In the genomic region with DNA sequence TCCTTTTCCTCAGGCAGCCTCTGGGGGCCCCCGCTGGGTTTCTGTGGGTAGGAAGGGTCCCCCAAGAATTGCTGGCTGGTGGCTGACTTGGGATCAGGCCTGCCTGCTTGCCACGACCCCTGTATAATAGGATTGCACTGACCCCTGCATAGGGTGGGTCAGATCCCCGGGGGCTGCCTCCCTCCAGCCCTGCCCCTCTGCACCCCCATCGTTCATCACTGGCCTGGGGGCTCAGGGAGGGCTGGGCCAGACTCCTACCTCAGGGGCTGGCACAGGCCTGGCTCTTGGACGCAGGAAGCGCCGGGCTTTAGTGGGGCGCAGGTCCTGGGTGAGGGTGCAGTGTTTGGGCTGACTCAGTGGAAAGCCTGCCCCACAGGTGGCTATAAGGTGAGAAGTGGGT, we compare ENCODE assay signal across 17 cellular contexts. TPM values are rescaled to one million over a fixed set of nuclear protein-coding genes. Genes with fewer than 3 reads are reported as not detected.
DNase-seq lines count a peak whose midpoint lies in the region; ATAC-seq and TF ChIP-seq lines count a peak whose summit lies in the region.
"Had no signal": no experiment of that assay in that cellular context is flagged by ENCODE, and none has a peak within 500 bp of the region (broad histone marks: within the 10 kb centered on the region; RNA-seq: fewer than 3 reads in every experiment).

No MANE protein-coding gene starts in this region.

- H3K4me1 ChIP-seq in heart right ventricle: peaks cover 37 to 74% (median 50%) of the 10 kb centered on the region in 9 donors
- H3K4me1 ChIP-seq in esophagus (ENCODE audit: control insufficient read depth in 2 of 2, insufficient read depth in 2 of 2, low read length in 1 of 2): peaks cover 9 to 38% of the 10 kb centered on the region in 2 donors
- H3K4me1 ChIP-seq in osteoblast (ENCODE audit: insufficient read depth, low read length): peaks cover 31% of the 10 kb centered on the region
- H3K4me1 ChIP-seq in uterus: peaks cover 0 to 8% of the 10 kb centered on the region in 2 donors

- no peaks in the 10 kb centered on the region for H3K27me3 ChIP-seq in heart right ventricle
- no peaks in the 10 kb centered on the region for H3K27me3 ChIP-seq in esophagus (ENCODE audit: control insufficient read depth in 1 of 2, insufficient read depth in 2 of 2, low read length in 2 of 2)
- no peaks in the 10 kb centered on the region for H3K27me3 ChIP-seq in osteoblast (ENCODE audit: insufficient read depth, low read length)
- no peaks in the 10 kb centered on the region for H3K27me3 ChIP-seq in uterus

- H2AFZ ChIP-seq in osteoblast (ENCODE audit: low read length): peak overlapping the region; percentile 93

- TF ChIP-seq POLR2A in uterus (IDR thresholded peaks at IDR 0.05): no peak

- H3K36me3 ChIP-seq in heart right ventricle (peaks cover 0 to 24% (median 5%) of the 10 kb centered on the region in 9 donors), esophagus (ENCODE audit: control insufficient read depth in 2 of 2, insufficient read depth in 2 of 2, low read length in 1 of 2) (peaks cover 0 to 28% of the 10 kb centered on the region in 2 donors), osteoblast (ENCODE audit: insufficient read depth, low read length) (peaks cover 3% of the 10 kb centered on the region), uterus (no peaks in the 10 kb centered on the region)

- ATAC-seq in heart right ventricle (no peak), Right ventricle myocardium superior (ENCODE audit: poor library complexity) (no peak), HG03108 (IDR thresholded peaks at IDR 0.05; ENCODE audit: unreplicated experiment) (no peak)
- no peak for ATAC-seq in activated naive CD8-positive, alpha-beta T cell treated with anti-CD3 and anti-CD28 coated beads, Interleukin-2, amount 50 U/mL, for 24 hours

- peaks cover 28% of the 10 kb centered on the region for H3K79me2 ChIP-seq in osteoblast (ENCODE audit: insufficient read depth, low read length)

- H3K4me3 Mint-ChIP-seq in activated naive CD8-positive, alpha-beta T cell treated with anti-CD3 and anti-CD28 coated beads, Interleukin-2, amount 50 U/mL, for 24 hours: no peak overlapping the region
- H3K4me3 Mint-ChIP-seq: type B pancreatic cell had no signal

- DNase-seq in heart right ventricle: no peak
- DNase-seq in Right ventricle myocardium superior: no peak
- no peak for DNase-seq in osteoblast (ENCODE audit: insufficient read length, low spot score, missing footprints)
- no peak for DNase-seq in uterus
- DNase-seq in activated gamma-delta T cell (lab: John Stamatoyannopoulos, UW): no peak
- no peak for DNase-seq in activated naive CD8-positive, alpha-beta T cell treated with anti-CD3 and anti-CD28 coated beads, Interleukin-2, amount 50 U/mL, for 24 hours
- DNase-seq: activated CD8-positive, alpha-beta memory T cell treated with anti-CD3 and anti-CD28 coated beads for 24 hours; activated naive CD4-positive, alpha-beta T cell treated with Interleukin-2 at 50 U/mL for 16 hours; DMS153; NCI-H2029; NCI-H748 treated with DMSO at 0.1 percent for 48 hours; small intestine had no signal

- 78 to 85% methylated on average over 8 of the region's 8 CpGs for WGBS in heart right ventricle, 2 donors
- 52 to 61% methylated on average over 8 of the region's 8 CpGs for WGBS in esophagus, 2 donors

- H3K4me1 Mint-ChIP-seq in activated naive CD8-positive, alpha-beta T cell treated with anti-CD3 and anti-CD28 coated beads, Interleukin-2, amount 50 U/mL, for 24 hours: peaks cover 29% of the 10 kb centered on the region

- intact Hi-C loops in heart right ventricle (cut with DNase I): no loop called here
- intact Hi-C loops in Right ventricle myocardium superior (cut with DNase I): no loop called here
- intact Hi-C loops in uterus (cut with DNase I; ENCODE audit: low total_unique reads): no loop called here

- H4K20me1 ChIP-seq in osteoblast (ENCODE audit: insufficient read depth, low read length): no peaks in the 10 kb centered on the region

- no peak overlapping the region for H3K27ac Mint-ChIP-seq in activated naive CD8-positive, alpha-beta T cell treated with anti-CD3 and anti-CD28 coated beads, Interleukin-2, amount 50 U/mL, for 24 hours
- H3K27ac Mint-ChIP-seq: type B pancreatic cell had no signal

- H3K9me3 Mint-ChIP-seq in activated naive CD8-positive, alpha-beta T cell treated with anti-CD3 and anti-CD28 coated beads, Interleukin-2, amount 50 U/mL, for 24 hours: no peaks in the 10 kb centered on the region
- H3K9me3 Mint-ChIP-seq: type B pancreatic cell had no signal

- H3K27ac ChIP-seq in heart right ventricle (peak overlapping the region; percentile 79 to 97 (median 90)), esophagus (ENCODE audit: low read depth in 2 of 2, low read length in 1 of 2) (peak overlapping the region; percentile 91 to 96), osteoblast (ENCODE audit: low read depth, low read length) (peak overlapping the region; percentile 82), uterus (peak overlapping the region; percentile 39 to 60)
- H3K27ac ChIP-seq: HL-60 had no signal

- H3K27me3 Mint-ChIP-seq in activated naive CD8-positive, alpha-beta T cell treated with anti-CD3 and anti-CD28 coated beads, Interleukin-2, amount 50 U/mL, for 24 hours: no peaks in the 10 kb centered on the region
- H3K27me3 Mint-ChIP-seq: type B pancreatic cell had no signal

- H3K4me2 ChIP-seq in osteoblast (ENCODE audit: insufficient read depth, low read length): peak overlapping the region; percentile 73

- H3K4me3 ChIP-seq in heart right ventricle (no peak overlapping the region), esophagus (ENCODE audit: low read depth in 1 of 2, low read length in 2 of 2) (no peak overlapping the region), osteoblast (ENCODE audit: insufficient read depth, low read length) (peak overlapping the region; percentile 63), uterus (no peak overlapping the region)

- TF ChIP-seq CTCF in heart right ventricle (IDR thresholded peaks at IDR 0.05): no peak
- TF ChIP-seq CTCF in osteoblast (IDR thresholded peaks at IDR 0.05; ENCODE audit: extremely low read depth, low read depth, low read length): no peak
- no peak for TF ChIP-seq CTCF in uterus (IDR thresholded peaks at IDR 0.05)

- H3K9me3 ChIP-seq in heart right ventricle: no peaks in the 10 kb centered on the region
- H3K9me3 ChIP-seq in esophagus (ENCODE audit: control insufficient read depth in 2 of 2, insufficient read depth in 1 of 2, low read depth in 1 of 2, low read length in 1 of 2): no peaks in the 10 kb centered on the region
- H3K9me3 ChIP-seq in osteoblast (ENCODE audit: low read depth, low read length): no peaks in the 10 kb centered on the region
- no peaks in the 10 kb centered on the region for H3K9me3 ChIP-seq in uterus

- peaks cover 3% of the 10 kb centered on the region for H3K36me3 Mint-ChIP-seq in activated naive CD8-positive, alpha-beta T cell treated with anti-CD3 and anti-CD28 coated beads, Interleukin-2, amount 50 U/mL, for 24 hours (ENCODE audit: low read depth)

RNA-seq across cellular contexts. Expression of a gene that starts 10.6 kb away (rescaled TPM):
- total RNA-seq in heart right ventricle: 100 to 1,000 TPM; 347 to 525 (median 467) TPM
- polyA plus RNA-seq in heart right ventricle: 1,000 to 10,000 TPM; 1,131 to 1,673 TPM
- total RNA-seq in Right ventricle myocardium superior: 533 TPM
- 100 to 1,000 TPM; 471 to 517 TPM for polyA plus RNA-seq in esophagus
- 219 and 227 TPM in 2 replicates for total RNA-seq in osteoblast
- total RNA-seq in uterus: 100 to 1,000 TPM; 119 to 543 (median 221) TPM

RNA-seq across cellular contexts. Expression of a gene that starts 21.6 kb away (rescaled TPM):
- total RNA-seq in heart right ventricle (under 1 TPM in 1 of 10 donors, not detected in 9; 0.12 TPM), Right ventricle myocardium superior (not detected), osteoblast (under 0.01 TPM in 1 of 2 replicates, not detected in the other), uterus (under 1 TPM in 1 of 4 donors, not detected in 3; 0.55 TPM)
- polyA plus RNA-seq in heart right ventricle (not detected), esophagus (under 1 TPM; 0.01 to 0.08 TPM)
- total RNA-seq: myocyte had no signal

RNA-seq across cellular contexts. Expression of a gene that starts 31.9 kb away (rescaled TPM):
- total RNA-seq in heart right ventricle (10 to 100 TPM; 61.4 to 99.6 (median 73.1) TPM), Right ventricle myocardium superior (73.8 TPM), osteoblast (40.1 and 41.6 TPM in 2 replicates), uterus (10 to 100 TPM in 3 of 4 donors, 1 to 10 TPM in 1; 4.6 to 68.2 (median 33.9) TPM)
- polyA plus RNA-seq in heart right ventricle (100 to 1,000 TPM in 1 of 2 donors, 10 to 100 TPM in 1; 88.7 to 194 TPM), esophagus (100 to 1,000 TPM; 362 to 444 TPM)

RNA-seq across cellular contexts. Expression of a gene that starts 43.1 kb away (rescaled TPM):
- total RNA-seq in heart right ventricle (10 to 100 TPM; 40.3 to 99.0 (median 46.4) TPM), Right ventricle myocardium superior (43.0 TPM), osteoblast (65.1 and 70.9 TPM in 2 replicates), uterus (10 to 100 TPM; 10.2 to 66.9 (median 40.6) TPM)
- polyA plus RNA-seq in heart right ventricle (10 to 100 TPM; 23.6 to 44.2 TPM), esophagus (100 to 1,000 TPM; 249 to 309 TPM)
